In the genomic region with DNA sequence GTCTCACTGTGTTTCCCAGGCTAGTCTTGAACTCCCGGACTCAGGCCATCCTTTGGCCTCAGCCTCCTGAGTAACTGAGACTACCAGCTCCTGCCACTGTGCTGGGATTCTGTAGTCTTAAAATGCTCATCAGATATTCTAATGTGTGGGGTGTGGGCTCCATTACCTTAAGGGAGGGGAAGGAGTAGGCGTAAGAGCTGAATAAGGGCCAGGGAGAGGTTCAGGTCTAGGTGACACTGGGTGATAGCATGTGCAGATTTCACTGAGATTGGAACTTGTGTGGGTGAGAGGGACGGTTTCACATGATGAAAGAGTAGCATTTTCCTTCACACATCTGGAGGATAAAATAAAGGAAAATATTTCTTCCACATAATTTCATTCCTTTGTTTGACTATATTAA, we compare ENCODE assay signal across 22 cellular contexts. TPM values are rescaled to one million over a fixed set of nuclear protein-coding genes. Genes with fewer than 3 reads are reported as not detected.
DNase-seq lines count a peak whose midpoint lies in the region; ATAC-seq, FAIRE-seq and TF ChIP-seq lines count a peak whose summit lies in the region.
"Had no signal": no experiment of that assay in that cellular context is flagged by ENCODE, and none has a peak within 500 bp of the region (broad histone marks: within the 10 kb centered on the region; RNA-seq: fewer than 3 reads in every experiment).

No MANE protein-coding gene starts in this region.

- peak; percentile 8 for FAIRE-seq in endothelial cell of umbilical vein (lab: Jason Lieb, UNC)
- FAIRE-seq: A204.1, HepG2 had no signal

- TF ChIP-seq POLR2A in endothelial cell of umbilical vein (IDR thresholded peaks at IDR 0.05; ENCODE audit: low read depth, low read length): no peak

- no peaks in the 10 kb centered on the region for H3K9me3 ChIP-seq in endothelial cell of umbilical vein (replicated peaks; ENCODE audit: control insufficient read depth, insufficient read depth, low read length)

- CTCF ChIA-PET in endothelial cell of umbilical vein (lab: Charles Lee): interaction anchor here (2.0 kb wide), 1 partner anchor 76 kb away, joined by 7 read pairs; no protein-coding TSS in a partner anchor

- peaks cover 87% of the 10 kb centered on the region for H3K79me2 ChIP-seq in endothelial cell of umbilical vein (ENCODE audit: control insufficient read depth, insufficient read depth, low read length)

- H3K4me1 ChIP-seq in endothelial cell of umbilical vein (ENCODE audit: control insufficient read depth, extremely low read depth, insufficient read depth, low read length) (peaks cover 6% of the 10 kb centered on the region), rectal smooth muscle tissue (ENCODE audit: control insufficient read depth, insufficient read depth, low read length) (no peaks in the 10 kb centered on the region)

- H3K27me3 ChIP-seq in endothelial cell of umbilical vein (ENCODE audit: control insufficient read depth in 2 of 2, insufficient read depth in 2 of 2, low read length in 2 of 2) (no peaks in the 10 kb centered on the region), rectal smooth muscle tissue (ENCODE audit: control insufficient read depth, insufficient read depth, low read length) (no peaks in the 10 kb centered on the region)
- H3K27me3 ChIP-seq: BLaER1 had no signal

- DNase-seq in activated naive CD8-positive, alpha-beta T cell treated with anti-CD3 and anti-CD28 coated beads, Interleukin-2, amount 50 U/mL, for 24 hours: no peak
- no peak for DNase-seq in activated naive CD8-positive, alpha-beta T cell treated with anti-CD3 and anti-CD28 coated beads for 36 hours
- DNase-seq in endothelial cell of umbilical vein (ENCODE audit: low read depth, low spot score): no peak
- DNase-seq in GM20000 (ENCODE audit: low spot score): no peak
- DNase-seq in AML-193 (lab: John Stamatoyannopoulos, UW): no peak
- no peak for DNase-seq in cerebellar nuclear complex (lab: John Stamatoyannopoulos, UW)
- DNase-seq in NCI-H226: no peak
- DNase-seq: CD4-positive, alpha-beta memory T cell; DMS153; GDM1; GOT3; MV-4-11; NCI-H1694 treated with DMSO at 0.1 percent for 48 hours; NCI-H524; PC-3; RPMI8226; SHP77 treated with DMSO at 0.1 percent for 48 hours had no signal

- no peak overlapping the region for H2AFZ ChIP-seq in endothelial cell of umbilical vein (ENCODE audit: low read depth, low read length)

- dilution Hi-C loops in endothelial cell of umbilical vein (cut with MboI; ENCODE audit: extremely low pct_ligation_motif_present, low sequenced_read_pairs): no loop called here

- intact Hi-C loops in endothelial cell of umbilical vein (cut with micrococcal nuclease): no loop called here

- ATAC-seq in activated naive CD8-positive, alpha-beta T cell treated with anti-CD3 and anti-CD28 coated beads, Interleukin-2, amount 50 U/mL, for 24 hours: peak; percentile 52
- ATAC-seq: HepG2, PC-3 had no signal

- no peak overlapping the region for H3K4me2 ChIP-seq in endothelial cell of umbilical vein (ENCODE audit: insufficient read depth, low read length)
- H3K4me2 ChIP-seq: KMS-11 had no signal

- H3K27me3 Mint-ChIP-seq in activated naive CD8-positive, alpha-beta T cell treated with anti-CD3 and anti-CD28 coated beads, Interleukin-2, amount 50 U/mL, for 24 hours: peaks cover 24% of the 10 kb centered on the region
- H3K27me3 Mint-ChIP-seq in activated naive CD8-positive, alpha-beta T cell treated with anti-CD3 and anti-CD28 coated beads for 36 hours: peaks cover 29% of the 10 kb centered on the region

- H3K4me3 ChIP-seq in endothelial cell of umbilical vein (replicated peaks in 1 of 3; ENCODE audit: insufficient read depth in 1 of 3, low read depth in 1 of 3, low read length in 3 of 3): no peak overlapping the region
- no peak overlapping the region for H3K4me3 ChIP-seq in rectal smooth muscle tissue (ENCODE audit: low read length)
- H3K4me3 ChIP-seq: BLaER1 had no signal

- peaks cover 2% of the 10 kb centered on the region for H4K20me1 ChIP-seq in endothelial cell of umbilical vein (replicated peaks; ENCODE audit: control insufficient read depth, extremely low read depth, insufficient read depth, low read length)

- H3K9me3 Mint-ChIP-seq in activated naive CD8-positive, alpha-beta T cell treated with anti-CD3 and anti-CD28 coated beads, Interleukin-2, amount 50 U/mL, for 24 hours: no peaks in the 10 kb centered on the region
- no peaks in the 10 kb centered on the region for H3K9me3 Mint-ChIP-seq in activated naive CD8-positive, alpha-beta T cell treated with anti-CD3 and anti-CD28 coated beads for 36 hours

- peaks cover 0 to 2% of the 10 kb centered on the region in 2 experiments for H3K36me3 ChIP-seq in endothelial cell of umbilical vein (ENCODE audit: control insufficient read depth in 2 of 2, extremely low read depth in 1 of 2, insufficient read depth in 2 of 2, low read length in 2 of 2)
- H3K36me3 ChIP-seq in rectal smooth muscle tissue (ENCODE audit: control insufficient read depth, insufficient read depth, low read length): no peaks in the 10 kb centered on the region

- H3K27ac ChIP-seq in endothelial cell of umbilical vein (ENCODE audit: insufficient read depth, low read depth, low read length) (no peak overlapping the region), rectal smooth muscle tissue (ENCODE audit: low read depth, low read length) (peak overlapping the region; percentile 2)
- H3K27ac ChIP-seq: BLaER1, KMS-11 had no signal

- no peak overlapping the region for H3K4me3 Mint-ChIP-seq in activated naive CD8-positive, alpha-beta T cell treated with anti-CD3 and anti-CD28 coated beads, Interleukin-2, amount 50 U/mL, for 24 hours
- H3K4me3 Mint-ChIP-seq in activated naive CD8-positive, alpha-beta T cell treated with anti-CD3 and anti-CD28 coated beads for 36 hours: no peak overlapping the region
- H3K4me3 Mint-ChIP-seq: CD4-positive, alpha-beta memory T cell had no signal

- no TSS peak for BruUV-seq in endothelial cell of umbilical vein (replicated peaks; lab: Mats Ljungman, UMichigan)

- TF ChIP-seq CTCF in endothelial cell of umbilical vein (IDR thresholded peaks at IDR 0.05; ENCODE audit: extremely low read depth in 1 of 2, insufficient read depth in 1 of 2, low read depth in 1 of 2, low read length in 2 of 2) (no peak), GM20000 (IDR thresholded peaks at IDR 0.05; ENCODE audit: extremely low read depth, missing control alignments) (no peak)

- POLR2A ChIA-PET in endothelial cell of umbilical vein (lab: Charles Lee): interaction anchor here (0.7 kb wide), 1 partner anchor 15 kb away, joined by 5 read pairs; no protein-coding TSS in a partner anchor

- H3K27ac Mint-ChIP-seq in activated naive CD8-positive, alpha-beta T cell treated with anti-CD3 and anti-CD28 coated beads, Interleukin-2, amount 50 U/mL, for 24 hours: no peak overlapping the region
- H3K27ac Mint-ChIP-seq in activated naive CD8-positive, alpha-beta T cell treated with anti-CD3 and anti-CD28 coated beads for 36 hours: no peak overlapping the region
- H3K27ac Mint-ChIP-seq: CD4-positive, alpha-beta memory T cell had no signal

- H3K4me1 Mint-ChIP-seq in activated naive CD8-positive, alpha-beta T cell treated with anti-CD3 and anti-CD28 coated beads, Interleukin-2, amount 50 U/mL, for 24 hours: peaks cover 1% of the 10 kb centered on the region
- no peaks in the 10 kb centered on the region for H3K4me1 Mint-ChIP-seq in activated naive CD8-positive, alpha-beta T cell treated with anti-CD3 and anti-CD28 coated beads for 36 hours
- H3K4me1 Mint-ChIP-seq: CD4-positive, alpha-beta memory T cell had no signal

- H3K9me1 ChIP-seq in endothelial cell of umbilical vein (replicated peaks; ENCODE audit: control insufficient read depth, extremely low read depth, insufficient read depth, low read length): no peaks in the 10 kb centered on the region

- no peak overlapping the region for H3K9ac ChIP-seq in endothelial cell of umbilical vein (replicated peaks; ENCODE audit: extremely low read depth, insufficient read depth, low read length)
- H3K9ac ChIP-seq in rectal smooth muscle tissue (ENCODE audit: low read length): no peak overlapping the region
- H3K9ac ChIP-seq: BLaER1, KMS-11 had no signal

- no peaks in the 10 kb centered on the region for H3K36me3 Mint-ChIP-seq in activated naive CD8-positive, alpha-beta T cell treated with anti-CD3 and anti-CD28 coated beads, Interleukin-2, amount 50 U/mL, for 24 hours (ENCODE audit: low read depth)
- no peaks in the 10 kb centered on the region for H3K36me3 Mint-ChIP-seq in activated naive CD8-positive, alpha-beta T cell treated with anti-CD3 and anti-CD28 coated beads for 36 hours
- H3K36me3 Mint-ChIP-seq: CD4-positive, alpha-beta memory T cell had no signal

TF ChIP-seq in endothelial cell of umbilical vein, 7 proteins besides CTCF, POLR2A, EP300 and RAD21:
- TF ChIP-seq MYC (IDR thresholded peaks at IDR 0.05; ENCODE audit: low read depth, low read length): no peak
- no peak for TF ChIP-seq JUN (IDR thresholded peaks at IDR 0.05; ENCODE audit: borderline replicate concordance, insufficient read depth, insufficient read length, low read depth)
- TF ChIP-seq GATA2 (IDR thresholded peaks at IDR 0.05; ENCODE audit: insufficient read depth, insufficient read length, low read depth, low read length): no peak
- TF ChIP-seq, protein P1, sequence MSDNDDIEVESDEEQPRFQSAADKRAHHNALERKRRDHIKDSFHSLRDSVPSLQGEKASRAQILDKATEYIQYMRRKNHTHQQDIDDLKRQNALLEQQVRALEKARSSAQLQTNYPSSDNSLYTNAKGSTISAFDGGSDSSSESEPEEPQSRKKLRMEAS (IDR thresholded peaks at IDR 0.05; ENCODE audit: insufficient read depth, insufficient read length): no peak
- TF ChIP-seq POLR2AphosphoS5 (IDR thresholded peaks at IDR 0.05; ENCODE audit: insufficient read depth, low read depth, low read length): no peak
- no peak for TF ChIP-seq FOS (IDR thresholded peaks at IDR 0.05; ENCODE audit: borderline replicate concordance, insufficient read depth, low read length)
- TF ChIP-seq EZH2 (IDR thresholded peaks at IDR 0.05; ENCODE audit: borderline replicate concordance, low read depth, low read length, severe bottlenecking): no peak

RNA-seq across cellular contexts. Expression of a gene that starts 8.5 kb away (rescaled TPM):
- 1 to 10 TPM; 1.8 to 2.3 TPM for total RNA-seq in activated naive CD8-positive, alpha-beta T cell treated with anti-CD3 and anti-CD28 coated beads for 36 hours
- 340 and 362 TPM in 2 replicates for total RNA-seq in endothelial cell of umbilical vein
- polyA plus RNA-seq in endothelial cell of umbilical vein: 36.4 and 46.9 TPM in 2 replicates
- polyA plus RNA-seq in endothelial cell of umbilical vein (2011; cell fraction: cytosol; rRNA removed): 87.4 and 93.7 TPM in 2 replicates
- 174 and 257 TPM in 2 replicates for polyA plus RNA-seq in endothelial cell of umbilical vein (2011; cell fraction: nucleus; rRNA removed)
- 84.1 and 114 TPM in 2 replicates for polyA plus RNA-seq in endothelial cell of umbilical vein (2012)
- polyA minus RNA-seq in endothelial cell of umbilical vein: 67.5 and 84.9 TPM in 2 replicates
- polyA minus RNA-seq in endothelial cell of umbilical vein (2011; cell fraction: cytosol; rRNA and poly(A)+ RNA removed): 4.9 TPM
- polyA minus RNA-seq in endothelial cell of umbilical vein (2011; cell fraction: nucleus; rRNA and poly(A)+ RNA removed): 67.4 and 81.2 TPM in 2 replicates
- polyA plus RNA-seq: CD4-positive, alpha-beta memory T cell had no signal

Comparison
In these comparisons a context has a peak if more than half of its experiments do, and no peak if none do; other contexts are left out.
1. RNA of a gene that starts 8.5 kb away (total RNA-seq): 340 to 362 TPM in endothelial cell of umbilical vein; 1.8 to 2.3 TPM in activated naive CD8-positive, alpha-beta T cell treated with anti-CD3 and anti-CD28 coated beads for 36 hours; every median in the first group is over 100 times any median in the second.